Comparison of ENCODE assay signal across 8 cellular contexts in genomic region chr7:100100420-100101015, GRCh38. TPM values are rescaled to one million over a fixed set of nuclear protein-coding genes. Genes with fewer than 3 reads are reported as not detected.
DNase-seq lines count a peak whose midpoint lies in the region; ATAC-seq and TF ChIP-seq lines count a peak whose summit lies in the region.

No MANE protein-coding gene starts in this region.

- no peaks in the 10 kb centered on the region for H3K9me3 ChIP-seq in uterus

- H3K27ac ChIP-seq in rectal smooth muscle tissue (ENCODE audit: low read depth, low read length) (peak overlapping the region; percentile 71), uterus (peak overlapping the region; percentile 87 to 96)

- ATAC-seq in GM18502 (IDR thresholded peaks at IDR 0.05; ENCODE audit: poor library complexity, unreplicated experiment) (peak; percentile 61), HG02943 (IDR thresholded peaks at IDR 0.05; ENCODE audit: low read depth, unreplicated experiment) (peak; percentile 65)

- TF ChIP-seq CTCF in astrocyte of the cerebellum (IDR thresholded peaks at IDR 0.05; ENCODE audit: low read depth, low read length, missing control alignments) (no peak), uterus (IDR thresholded peaks at IDR 0.05) (peak in 1 of 4 experiments; percentile 42)

- H3K36me3 ChIP-seq in rectal smooth muscle tissue (ENCODE audit: control insufficient read depth, insufficient read depth, low read length) = peaks cover 36% of the 10 kb centered on the region
- H3K36me3 ChIP-seq in uterus = no peaks in the 10 kb centered on the region

- intact Hi-C loops in uterus (cut with DNase I; ENCODE audit: low total_unique reads) = no loop called here

- peak overlapping the region; percentile 64 for H3K9ac ChIP-seq in rectal smooth muscle tissue (ENCODE audit: low read length)

- peak; percentile 81 to 88 for DNase-seq in NCI-H187 (lab: John Stamatoyannopoulos, UW)
- DNase-seq in T-helper 9 cell = peak; percentile 74
- peak; percentile 96 for DNase-seq in astrocyte of the cerebellum (ENCODE audit: low read depth)
- DNase-seq in hepatic stellate cell (ENCODE audit: low spot score) = peak; percentile 97
- DNase-seq in uterus = peak; percentile 92 to 93

- H3K4me1 ChIP-seq in rectal smooth muscle tissue (ENCODE audit: control insufficient read depth, insufficient read depth, low read length) (peaks cover 7% of the 10 kb centered on the region), uterus (peaks cover 0 to 17% of the 10 kb centered on the region in 2 donors)

- H3K4me3 ChIP-seq in astrocyte of the cerebellum (ENCODE audit: low read depth, low read length) (peak overlapping the region; percentile 85), rectal smooth muscle tissue (ENCODE audit: low read length) (peak overlapping the region; percentile 91), uterus (peak overlapping the region; percentile 72 to 84)

- in situ Hi-C loops in astrocyte of the cerebellum (cut with HindIII; ENCODE audit: low sequenced_read_pairs) = no loop called here

- TF ChIP-seq POLR2A in uterus (IDR thresholded peaks at IDR 0.05) = peak in 1 of 2 donors; percentile 54

- H3K27me3 ChIP-seq in rectal smooth muscle tissue (ENCODE audit: control insufficient read depth, insufficient read depth, low read length) (no peaks in the 10 kb centered on the region), uterus (no peaks in the 10 kb centered on the region)

RNA-seq across cellular contexts. Expression of gene MCM7, which starts 0.7 kb away (rescaled TPM):
- total RNA-seq in uterus = 10 to 100 TPM; 18.7 to 74.8 (median 43.3) TPM

RNA-seq across cellular contexts. Expression of gene AP4M1, which starts 0.9 kb away (rescaled TPM):
- total RNA-seq in uterus = 10 to 100 TPM in 3 of 4 donors, 1 to 10 TPM in 1; 5.0 to 52.0 (median 33.6) TPM

RNA-seq across cellular contexts. Expression of gene COPS6, which starts 11.7 kb away (rescaled TPM):
- 100 to 1,000 TPM in 1 of 4 donors, 10 to 100 TPM in 3; 31.8 to 110 (median 53.1) TPM for total RNA-seq in uterus

RNA-seq across cellular contexts. Expression of gene TAF6, which starts 18.6 kb away (rescaled TPM):
- total RNA-seq in uterus = 10 to 100 TPM; 23.5 to 68.9 (median 67.7) TPM

RNA-seq across cellular contexts. Expression of gene CNPY4, which starts 18.9 kb away (rescaled TPM):
- 10 to 100 TPM in 2 of 4 donors, 1 to 10 TPM in 1, not detected in 1; 3.3 to 53.6 (median 24.7) TPM for total RNA-seq in uterus

Comparison
In these comparisons a context has a peak if more than half of its experiments do, and no peak if none do; other contexts are left out.
1. Peak in every context shown above with its lines: DNase-seq, ATAC-seq, H3K4me3 ChIP-seq and H3K27ac ChIP-seq.